11 cellular contexts compared by ENCODE assay signal in genomic region chr19:41193420-41194156, GRCh38. TPM values are rescaled to one million over a fixed set of nuclear protein-coding genes. Genes with fewer than 3 reads are reported as not detected.
A peak's percentile ranks its signal among the peaks of the same experiment; 100 is the strongest.
DNase-seq lines count a peak whose midpoint lies in the region; ATAC-seq and TF ChIP-seq lines count a peak whose summit lies in the region.
"Had no signal": no experiment of that assay in that cellular context is flagged by ENCODE, and none has a peak within 500 bp of the region (broad histone marks: within the 10 kb centered on the region; RNA-seq: fewer than 3 reads in every experiment).

No MANE protein-coding gene starts in this region.

- peak overlapping the region; percentile 73 for H3K4me3 ChIP-seq in iPS-18c (ENCODE audit: insufficient read depth, low read depth, low read length)
- peak overlapping the region; percentile 35 to 56 (median 37) for H3K4me3 ChIP-seq in skin epidermis

- H3K36me3 Mint-ChIP-seq in activated CD8-positive, alpha-beta T cell treated with anti-CD3 and anti-CD28 coated beads, Interleukin-2, amount 10 ng/mL, durations not matched to agents 7 days and 5 days (ENCODE audit: low read depth), result no peaks in the 10 kb centered on the region
- no peaks in the 10 kb centered on the region for H3K36me3 Mint-ChIP-seq in activated CD8-positive, alpha-beta T cell treated with anti-CD3 and anti-CD28 coated beads for 36 hours (ENCODE audit: low read depth)
- H3K36me3 Mint-ChIP-seq in activated T-helper 1 cell treated with anti-CD3 and anti-CD28 coated beads, Interleukin-12 subunit alpha, Interleukin-12 subunit beta, Interleukin-2, Interleukin-4 antibody, amounts not matched to agents 30 ng/mL and 10 ng/mL and 1 ng/mL, durations not matched to agents 14 hours and 24 hours and 36 hours (ENCODE audit: low read depth), result peaks cover 2% of the 10 kb centered on the region
- H3K36me3 Mint-ChIP-seq: naive B cell had no signal

- H3K4me3 Mint-ChIP-seq in activated CD8-positive, alpha-beta T cell treated with anti-CD3 and anti-CD28 coated beads, Interleukin-2, amount 10 ng/mL, durations not matched to agents 7 days and 5 days, result peak overlapping the region; percentile 40
- H3K4me3 Mint-ChIP-seq in activated CD8-positive, alpha-beta T cell treated with anti-CD3 and anti-CD28 coated beads for 36 hours, result no peak overlapping the region
- H3K4me3 Mint-ChIP-seq in activated T-helper 1 cell treated with anti-CD3 and anti-CD28 coated beads, Interleukin-12 subunit alpha, Interleukin-12 subunit beta, Interleukin-2, Interleukin-4 antibody, amounts not matched to agents 30 ng/mL and 10 ng/mL and 1 ng/mL, durations not matched to agents 14 hours and 24 hours and 36 hours, result peak overlapping the region; percentile 71
- H3K4me3 Mint-ChIP-seq: naive B cell had no signal

- POLR2A ChIA-PET in activated CD8-positive, alpha-beta T cell treated with anti-CD3 and anti-CD28 coated beads, Interleukin-2, amount 10 ng/mL, durations not matched to agents 7 days and 5 days (lab: Charles Lee), result interaction anchor here (0.6 to 0.8 kb wide), 2 partner anchors 69 to 115 kb away, joined by 3 read pairs; no protein-coding TSS in a partner anchor
- POLR2A ChIA-PET in activated CD8-positive, alpha-beta T cell treated with anti-CD3 and anti-CD28 coated beads for 36 hours (lab: Charles Lee), result interaction anchor here (0.8 kb wide), 1 partner anchor 71 kb away, joined by 3 read pairs; no protein-coding TSS in a partner anchor

- H3K9me3 ChIP-seq in iPS-18c (ENCODE audit: control insufficient read depth, insufficient read depth, low read length), result no peaks in the 10 kb centered on the region

- peaks cover 21% of the 10 kb centered on the region for H3K4me1 Mint-ChIP-seq in activated CD8-positive, alpha-beta T cell treated with anti-CD3 and anti-CD28 coated beads, Interleukin-2, amount 10 ng/mL, durations not matched to agents 7 days and 5 days (ENCODE audit: low read depth)
- peaks cover 14% of the 10 kb centered on the region for H3K4me1 Mint-ChIP-seq in activated CD8-positive, alpha-beta T cell treated with anti-CD3 and anti-CD28 coated beads for 36 hours (ENCODE audit: low read depth)
- H3K4me1 Mint-ChIP-seq in activated T-helper 1 cell treated with anti-CD3 and anti-CD28 coated beads, Interleukin-12 subunit alpha, Interleukin-12 subunit beta, Interleukin-2, Interleukin-4 antibody, amounts not matched to agents 30 ng/mL and 10 ng/mL and 1 ng/mL, durations not matched to agents 14 hours and 24 hours and 36 hours (ENCODE audit: low read depth), result peaks cover 18% of the 10 kb centered on the region

- H3K27me3 Mint-ChIP-seq in activated CD8-positive, alpha-beta T cell treated with anti-CD3 and anti-CD28 coated beads, Interleukin-2, amount 10 ng/mL, durations not matched to agents 7 days and 5 days (ENCODE audit: low read depth), result peaks cover 40% of the 10 kb centered on the region
- peaks cover 39% of the 10 kb centered on the region for H3K27me3 Mint-ChIP-seq in activated CD8-positive, alpha-beta T cell treated with anti-CD3 and anti-CD28 coated beads for 36 hours
- peaks cover 47% of the 10 kb centered on the region for H3K27me3 Mint-ChIP-seq in activated T-helper 1 cell treated with anti-CD3 and anti-CD28 coated beads, Interleukin-12 subunit alpha, Interleukin-12 subunit beta, Interleukin-2, Interleukin-4 antibody, amounts not matched to agents 30 ng/mL and 10 ng/mL and 1 ng/mL, durations not matched to agents 14 hours and 24 hours and 36 hours (ENCODE audit: insufficient read depth)

- no peak for ATAC-seq in activated CD8-positive, alpha-beta T cell treated with anti-CD3 and anti-CD28 coated beads, Interleukin-2, amount 10 ng/mL, durations not matched to agents 7 days and 5 days
- ATAC-seq in activated CD8-positive, alpha-beta T cell treated with anti-CD3 and anti-CD28 coated beads for 36 hours, result no peak
- ATAC-seq in HG02678 (IDR thresholded peaks at IDR 0.05; ENCODE audit: unreplicated experiment), result no peak

- CTCF ChIA-PET in activated CD8-positive, alpha-beta T cell treated with anti-CD3 and anti-CD28 coated beads, Interleukin-2, amount 10 ng/mL, durations not matched to agents 7 days and 5 days (lab: Charles Lee), result interaction anchor here (0.6 to 1.4 kb wide), 3 partner anchors 9 to 115 kb away, joined by 3 to 4 read pairs (median 3); no protein-coding TSS in a partner anchor
- CTCF ChIA-PET in activated CD8-positive, alpha-beta T cell treated with anti-CD3 and anti-CD28 coated beads for 36 hours (lab: Charles Lee), result no interaction called here

- no peak for DNase-seq in activated CD8-positive, alpha-beta T cell treated with anti-CD3 and anti-CD28 coated beads, Interleukin-2, amount 10 ng/mL, durations not matched to agents 7 days and 5 days
- DNase-seq in activated CD8-positive, alpha-beta T cell treated with anti-CD3 and anti-CD28 coated beads for 36 hours, result no peak
- DNase-seq in activated T-helper 1 cell treated with anti-CD3 and anti-CD28 coated beads, Interleukin-12 subunit alpha, Interleukin-12 subunit beta, Interleukin-2, Interleukin-4 antibody, amounts not matched to agents 30 ng/mL and 10 ng/mL and 1 ng/mL, durations not matched to agents 14 hours and 24 hours and 36 hours (ENCODE audit: low spot score), result no peak
- no peak for DNase-seq in AG20443 (ENCODE audit: low spot score)
- DNase-seq in NCI-H748 (lab: John Stamatoyannopoulos, UW; ENCODE audit: unreplicated experiment), result no peak
- DNase-seq: activated CD4-positive, alpha-beta T cell treated with anti-CD3 and anti-CD28 coated beads, Interleukin-2, amount 50 U/mL, for 4 hours; effector CD4-positive, alpha-beta T cell; naive B cell had no signal

- H3K27ac ChIP-seq in skin epidermis, result peak overlapping the region in 15 of 21 experiments; percentile 5 to 78 (median 49)

- intact Hi-C loops in activated CD8-positive, alpha-beta T cell treated with anti-CD3 and anti-CD28 coated beads for 36 hours (cut with micrococcal nuclease), result no loop called here
- intact Hi-C loops in activated T-helper 1 cell treated with anti-CD3 and anti-CD28 coated beads, Interleukin-12 subunit alpha, Interleukin-12 subunit beta, Interleukin-2, Interleukin-4 antibody, amounts not matched to agents 30 ng/mL and 10 ng/mL and 1 ng/mL, durations not matched to agents 14 hours and 24 hours and 36 hours (cut with micrococcal nuclease), result no loop called here

- no peaks in the 10 kb centered on the region for H3K9me3 Mint-ChIP-seq in activated CD8-positive, alpha-beta T cell treated with anti-CD3 and anti-CD28 coated beads, Interleukin-2, amount 10 ng/mL, durations not matched to agents 7 days and 5 days (ENCODE audit: insufficient read depth)
- no peaks in the 10 kb centered on the region for H3K9me3 Mint-ChIP-seq in activated CD8-positive, alpha-beta T cell treated with anti-CD3 and anti-CD28 coated beads for 36 hours
- no peaks in the 10 kb centered on the region for H3K9me3 Mint-ChIP-seq in activated T-helper 1 cell treated with anti-CD3 and anti-CD28 coated beads, Interleukin-12 subunit alpha, Interleukin-12 subunit beta, Interleukin-2, Interleukin-4 antibody, amounts not matched to agents 30 ng/mL and 10 ng/mL and 1 ng/mL, durations not matched to agents 14 hours and 24 hours and 36 hours
- H3K9me3 Mint-ChIP-seq: naive B cell had no signal

- H3K27ac Mint-ChIP-seq in activated CD8-positive, alpha-beta T cell treated with anti-CD3 and anti-CD28 coated beads, Interleukin-2, amount 10 ng/mL, durations not matched to agents 7 days and 5 days, result no peak overlapping the region
- no peak overlapping the region for H3K27ac Mint-ChIP-seq in activated CD8-positive, alpha-beta T cell treated with anti-CD3 and anti-CD28 coated beads for 36 hours
- no peak overlapping the region for H3K27ac Mint-ChIP-seq in activated T-helper 1 cell treated with anti-CD3 and anti-CD28 coated beads, Interleukin-12 subunit alpha, Interleukin-12 subunit beta, Interleukin-2, Interleukin-4 antibody, amounts not matched to agents 30 ng/mL and 10 ng/mL and 1 ng/mL, durations not matched to agents 14 hours and 24 hours and 36 hours

- no peak for TF ChIP-seq CTCF in activated CD8-positive, alpha-beta T cell treated with anti-CD3 and anti-CD28 coated beads for 36 hours (IDR thresholded peaks at IDR 0.05)

RNA-seq across cellular contexts. Expression of gene CYP2S1, which starts 0.6 kb away (rescaled TPM):
- total RNA-seq in activated CD8-positive, alpha-beta T cell treated with anti-CD3 and anti-CD28 coated beads, Interleukin-2, amount 10 ng/mL, durations not matched to agents 7 days and 5 days, result under 1 TPM; 0.83 to 0.95 TPM
- total RNA-seq in activated CD8-positive, alpha-beta T cell treated with anti-CD3 and anti-CD28 coated beads for 36 hours, result not detected
- total RNA-seq in activated T-helper 1 cell treated with anti-CD3 and anti-CD28 coated beads, Interleukin-12 subunit alpha, Interleukin-12 subunit beta, Interleukin-2, Interleukin-4 antibody, amounts not matched to agents 30 ng/mL and 10 ng/mL and 1 ng/mL, durations not matched to agents 14 hours and 24 hours and 36 hours, result 0.60 and 0.73 TPM in 2 replicates

RNA-seq across cellular contexts. Expression of gene AXL, which starts 25.4 kb away (rescaled TPM):
- total RNA-seq in activated CD8-positive, alpha-beta T cell treated with anti-CD3 and anti-CD28 coated beads, Interleukin-2, amount 10 ng/mL, durations not matched to agents 7 days and 5 days, result not detected
- total RNA-seq in activated CD8-positive, alpha-beta T cell treated with anti-CD3 and anti-CD28 coated beads for 36 hours, result under 1 TPM; 0.36 to 0.50 TPM
- 0.17 and 0.18 TPM in 2 replicates for total RNA-seq in activated T-helper 1 cell treated with anti-CD3 and anti-CD28 coated beads, Interleukin-12 subunit alpha, Interleukin-12 subunit beta, Interleukin-2, Interleukin-4 antibody, amounts not matched to agents 30 ng/mL and 10 ng/mL and 1 ng/mL, durations not matched to agents 14 hours and 24 hours and 36 hours
